ENCODE assay signal across 20 cellular contexts in genomic region chr2:193141998-193142397, GRCh38.
"Had no signal": no experiment of that assay in that cellular context is flagged by ENCODE, and none has a peak within 500 bp of the region (broad histone marks: within the 10 kb centered on the region; RNA-seq: fewer than 3 reads in every experiment).

No MANE protein-coding gene starts in this region.

- ATAC-seq: natural killer cell; sciatic nerve; stimulated activated effector memory CD8-positive, alpha-beta T cell treated with anti-CD3 and anti-CD28 coated beads, Interleukin-12 subunit alpha, Interleukin-12 subunit beta, amount 100 ng/mL, for 72 hours; stimulated activated naive CD8-positive, alpha-beta T cell treated with anti-CD3 and anti-CD28 coated beads, Interleukin-15, amount 100 ng/mL, for 72 hours had no signal

- H3K27ac ChIP-seq: left ventricle myocardium inferior, neural progenitor cell, neutrophil, parathyroid adenoma, right atrium auricular region, skin epidermis, spleen, tibial nerve, vagina had no signal

- DNase-seq: left ventricle myocardium inferior; naive B cell; natural killer cell; nephron progenitor cell; occipital lobe; spleen; stimulated activated CD4-positive, alpha-beta T cell treated with anti-CD3 and anti-CD28 coated beads, Interleukin-4, amount 100 ng/mL, for 24 hours; stimulated activated naive CD4-positive, alpha-beta T cell; stimulated activated naive CD8-positive, alpha-beta T cell treated with anti-CD3 and anti-CD28 coated beads, Interleukin-15, amount 100 ng/mL, for 72 hours; substantia nigra had no signal

- H3K27me3 ChIP-seq: neural progenitor cell, neutrophil, right atrium auricular region, spleen, tibial nerve, vagina had no signal

- H2AFZ ChIP-seq: neural progenitor cell, parathyroid adenoma had no signal

- H3K9me3 ChIP-seq: neutrophil, right atrium auricular region, tibial nerve, vagina had no signal

- H3K9ac ChIP-seq: neural progenitor cell, parathyroid adenoma had no signal

- H3K4me3 ChIP-seq: left ventricle myocardium inferior, lung, neural progenitor cell, right atrium auricular region, skin epidermis, spleen, tibial nerve, vagina had no signal

- H3K79me2 ChIP-seq: parathyroid adenoma had no signal

- H3K4me2 ChIP-seq: neural progenitor cell had no signal

- H3K4me1 ChIP-seq: left ventricle myocardium inferior, neural progenitor cell, parathyroid adenoma, right atrium auricular region, spleen, tibial nerve, vagina had no signal

- H3K36me3 ChIP-seq: left ventricle myocardium inferior, neural progenitor cell, neutrophil, right atrium auricular region, spleen, tibial nerve, vagina had no signal
